ENCODE assay signal across 27 cellular contexts in the genomic region with DNA sequence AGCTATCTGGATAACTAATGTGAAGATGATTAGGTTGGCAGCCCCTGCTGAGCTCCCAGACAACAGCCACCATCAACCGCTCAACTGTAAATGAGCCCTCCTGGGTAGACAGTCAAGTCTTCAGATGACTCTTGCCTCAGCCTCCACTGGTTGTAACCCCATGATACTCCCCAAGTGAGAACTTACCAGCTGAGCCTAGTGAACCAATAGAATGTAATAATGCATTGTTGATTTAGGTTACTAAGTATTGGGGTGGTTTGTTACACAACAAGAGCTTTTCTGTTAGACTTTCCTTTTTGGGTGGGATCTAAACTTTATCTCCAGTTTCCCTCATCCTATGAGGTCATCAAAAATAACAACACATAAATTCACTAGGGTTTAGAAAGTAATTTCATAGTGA.
"Had no signal": no experiment of that assay in that cellular context is flagged by ENCODE, and none has a peak within 500 bp of the region (broad histone marks: within the 10 kb centered on the region; RNA-seq: fewer than 3 reads in every experiment).

No MANE protein-coding gene starts in this region.

- H3K27me3 ChIP-seq: body of pancreas, colonic mucosa, esophagus muscularis mucosa, gastroesophageal sphincter had no signal

- H3K9me3 ChIP-seq: colonic mucosa had no signal

- DNase-seq: activated B cell treated with CpG ODN at 0.5 μM for 24 hours; activated CD4-positive, alpha-beta T cell treated with anti-CD3 and anti-CD28 coated beads for 48 hours; activated CD4-positive, alpha-beta T cell treated with anti-CD3 and anti-CD28 coated beads, Interleukin-2, amount 50 U/mL, for 1 hour; activated CD4-positive, alpha-beta T cell treated with anti-CD3 and anti-CD28 coated beads, Interleukin-2, amount 50 U/mL, for 48 hours; activated CD8-positive, alpha-beta memory T cell treated with anti-CD3 and anti-CD28 coated beads for 24 hours; activated CD8-positive, alpha-beta T cell treated with anti-CD3 and anti-CD28 coated beads for 36 hours; activated effector memory CD4-positive, alpha-beta T cell treated with Interleukin-2 at 50 U/mL for 16 hours; activated gamma-delta T cell treated with Interleukin-2 at 50 U/mL for 16 hours; activated naive CD4-positive, alpha-beta T cell treated with anti-CD3 and anti-CD28 coated beads, Interleukin-2, amount 50 U/mL, for 16 hours; activated naive CD4-positive, alpha-beta T cell treated with Interleukin-2 at 50 U/mL for 16 hours; activated T-cell treated with anti-CD3 and anti-CD28 coated beads, Interleukin-2, amount 50 U/mL, for 4 hours; amygdala; aorta; body of pancreas; central memory CD4-positive, alpha-beta T cell; cerebellar nuclear complex; colonic mucosa; effector CD8-positive, alpha-beta T cell; foreskin melanocyte; T-helper 1 cell; T-helper 17 cell; T1000; WERI-Rb-1 had no signal

- ATAC-seq: activated CD4-positive, CD25-positive, alpha-beta regulatory T cell treated with anti-CD3 and anti-CD28 coated beads, Interleukin-2, amount 50 U/mL, for 24 hours; activated CD8-positive, alpha-beta T cell treated with anti-CD3 and anti-CD28 coated beads for 36 hours; activated T-cell treated with anti-CD3 and anti-CD28 coated beads, Interleukin-2, amount 50 U/mL, for 4 hours; activated T-helper 17 cell treated with anti-CD3 and anti-CD28 coated beads, Interleukin-2, amount 50 U/mL, for 72 hours; body of pancreas; gastroesophageal sphincter; T-helper 17 cell had no signal

- H3K27ac ChIP-seq: body of pancreas, colonic mucosa, esophagus muscularis mucosa, gastroesophageal sphincter, WERI-Rb-1 had no signal

- H3K4me3 ChIP-seq: body of pancreas, colonic mucosa, esophagus muscularis mucosa, gastroesophageal sphincter had no signal

- H3K36me3 ChIP-seq: colonic mucosa, esophagus muscularis mucosa, gastroesophageal sphincter, WERI-Rb-1 had no signal

- H3K4me1 ChIP-seq: body of pancreas, colonic mucosa had no signal
